In genomic region chr6:43907789-43908472, GRCh38 we compare ENCODE assay signal across 21 cellular contexts.
A peak's percentile ranks its signal among the peaks of the same experiment; 100 is the strongest.
DNase-seq lines count a peak whose midpoint lies in the region; ATAC-seq, FAIRE-seq and TF ChIP-seq lines count a peak whose summit lies in the region.
"Had no signal": no experiment of that assay in that cellular context is flagged by ENCODE, and none has a peak within 500 bp of the region (broad histone marks: within the 10 kb centered on the region; RNA-seq: fewer than 3 reads in every experiment).

No MANE protein-coding gene starts in this region.

- TF ChIP-seq CTCF in BE2C (IDR thresholded peaks at IDR 0.05; ENCODE audit: low read depth, low read length): no peak
- no peak for TF ChIP-seq CTCF in Panc1 (IDR thresholded peaks at IDR 0.05)
- no peak for TF ChIP-seq CTCF in heart left ventricle (IDR thresholded peaks at IDR 0.05)
- no peak for TF ChIP-seq CTCF in HepG2 (CRISPR knock-in tag; IDR thresholded peaks at IDR 0.05)
- TF ChIP-seq CTCF in mesothelial cell of epicardium (IDR thresholded peaks at IDR 0.05; ENCODE audit: unreplicated experiment): no peak

- peaks cover 6% of the 10 kb centered on the region for H3K4me1 Mint-ChIP-seq in mesothelial cell of epicardium
- H3K4me1 Mint-ChIP-seq: CD4-positive, alpha-beta memory T cell had no signal

- no peaks in the 10 kb centered on the region for H3K36me3 Mint-ChIP-seq in mesothelial cell of epicardium
- H3K36me3 Mint-ChIP-seq: CD4-positive, alpha-beta memory T cell had no signal

- H3K4me2 ChIP-seq in HepG2 (ENCODE audit: low read depth, low read length): no peak overlapping the region
- H3K4me2 ChIP-seq: BLaER1 treated with 17β-estradiol and CSF1 and Interleukin-3, amounts not matched to agents 10 nM and 100 nM had no signal

- TF ChIP-seq EP300 in HepG2 (IDR thresholded peaks at IDR 0.05; ENCODE audit: low read depth in 2 of 2, low read length in 2 of 2) (no peak), HepG2 (CRISPR knock-in tag; IDR thresholded peaks at IDR 0.05; ENCODE audit: borderline replicate concordance) (no peak)

- H3K4me1 ChIP-seq in BE2C (peaks cover 19% of the 10 kb centered on the region), Panc1 (ENCODE audit: control insufficient read depth, insufficient read depth, low read length) (peaks cover 11% of the 10 kb centered on the region), heart left ventricle (peaks cover 0 to 15% (median 0%) of the 10 kb centered on the region in 12 donors), HepG2 (ENCODE audit: insufficient read depth, low read length) (peaks cover 59% of the 10 kb centered on the region)

- TF ChIP-seq RAD21 in HepG2 (CRISPR knock-in tag; IDR thresholded peaks at IDR 0.05): no peak

- no peak for FAIRE-seq in HepG2 (lab: Jason Lieb, UNC)

- no peaks in the 10 kb centered on the region for H3K9me3 ChIP-seq in BE2C
- no peaks in the 10 kb centered on the region for H3K9me3 ChIP-seq in Panc1 (ENCODE audit: control insufficient read depth, insufficient read depth, low read depth, low read length)
- no peaks in the 10 kb centered on the region for H3K9me3 ChIP-seq in heart left ventricle
- no peaks in the 10 kb centered on the region for H3K9me3 ChIP-seq in HepG2 (ENCODE audit: low read length)
- H3K9me3 ChIP-seq: BLaER1 treated with 17β-estradiol and CSF1 and Interleukin-3, amounts not matched to agents 10 nM and 100 nM had no signal

- H3K4me3 Mint-ChIP-seq in mesothelial cell of epicardium: no peak overlapping the region
- H3K4me3 Mint-ChIP-seq: CD4-positive, alpha-beta memory T cell; HFFc6 had no signal

- intact Hi-C loops in Panc1 (cut with micrococcal nuclease; ENCODE audit: unreplicated experiment) (no loop called here), heart left ventricle (cut with DNase I) (loop anchor here in 1 of 10 donors (5.0 kb wide), 1 partner anchor 94 kb away; no protein-coding TSS in a partner anchor), HepG2 (cut with micrococcal nuclease; ENCODE audit: unreplicated experiment) (no loop called here)

- H2AFZ ChIP-seq in HepG2 (ENCODE audit: low read length): no peak overlapping the region

- TF ChIP-seq POLR2A in heart left ventricle (IDR thresholded peaks at IDR 0.05): no peak
- TF ChIP-seq POLR2A in HepG2 (IDR thresholded peaks at IDR 0.05; ENCODE audit: insufficient read depth in 1 of 2, low read depth in 2 of 2, low read length in 2 of 2): no peak

- H3K4me3 ChIP-seq in BE2C (ENCODE audit: low read depth, low read length) (no peak overlapping the region), Panc1 (ENCODE audit: low read depth in 2 of 2, low read length in 2 of 2) (no peak overlapping the region), heart left ventricle (no peak overlapping the region), HepG2 (replicated peaks in 1 of 3; ENCODE audit: insufficient read depth in 1 of 3, low read depth in 2 of 3, low read length in 3 of 3) (no peak overlapping the region)
- H3K4me3 ChIP-seq: BLaER1 treated with 17β-estradiol and CSF1 and Interleukin-3, amounts not matched to agents 10 nM and 100 nM had no signal

- H3K79me2 ChIP-seq in HepG2 (ENCODE audit: insufficient read depth, low read length): no peaks in the 10 kb centered on the region

- H3K9me3 Mint-ChIP-seq in mesothelial cell of epicardium: no peaks in the 10 kb centered on the region
- H3K9me3 Mint-ChIP-seq: CD4-positive, alpha-beta memory T cell; HFFc6 had no signal

- in situ Hi-C loops in Panc1 (cut with HindIII; ENCODE audit: low pct_unique_long_range_greater_than_20kb, low sequenced_read_pairs) (no loop called here), HepG2 (cut with HindIII; ENCODE audit: extremely low pct_ligation_motif_present, low pct_unique_long_range_greater_than_20kb) (no loop called here)

- POLR2A ChIA-PET in Panc1 (lab: Charles Lee): no interaction called here
- POLR2A ChIA-PET in HepG2 (lab: Yijun Ruan, JAX): interaction anchor here (1.2 kb wide), 1 partner anchor 9 kb away, joined by 4 read pairs; no protein-coding TSS in a partner anchor

- H4K20me1 ChIP-seq in HepG2 (ENCODE audit: insufficient read depth, low read length): no peaks in the 10 kb centered on the region
- H4K20me1 ChIP-seq: BLaER1 treated with 17β-estradiol and CSF1 and Interleukin-3, amounts not matched to agents 10 nM and 100 nM had no signal

- BruUV-seq in Panc1 (replicated peaks; lab: Mats Ljungman, UMichigan) (no TSS peak), HepG2 (replicated peaks; lab: Mats Ljungman, UMichigan) (no TSS peak)

- H3K27ac Mint-ChIP-seq in mesothelial cell of epicardium: no peak overlapping the region
- H3K27ac Mint-ChIP-seq: CD4-positive, alpha-beta memory T cell; HFFc6 had no signal

- H3K36me3 ChIP-seq in BE2C (no peaks in the 10 kb centered on the region), Panc1 (ENCODE audit: control insufficient read depth, insufficient read depth, low read length) (no peaks in the 10 kb centered on the region), heart left ventricle (no peaks in the 10 kb centered on the region), HepG2 (replicated peaks in 1 of 2; ENCODE audit: control insufficient read depth in 1 of 2, insufficient read depth in 2 of 2, low read length in 2 of 2) (no peaks in the 10 kb centered on the region)
- H3K36me3 ChIP-seq: BLaER1 treated with 17β-estradiol and CSF1 and Interleukin-3, amounts not matched to agents 10 nM and 100 nM had no signal

- ATAC-seq in Panc1 (no peak), heart left ventricle (peak; percentile 59 to 84 (median 74)), HepG2 (no peak)

- peak overlapping the region; percentile 52; the same call in 1 of the 2 replicates for H3K27ac ChIP-seq in Panc1 (ENCODE audit: low read length)
- H3K27ac ChIP-seq in heart left ventricle: peak overlapping the region in 2 of 12 donors; percentile 3 to 57
- no peak overlapping the region for H3K27ac ChIP-seq in HepG2 (ENCODE audit: extremely low read length, insufficient read depth, low read length)
- H3K27ac ChIP-seq: BLaER1 treated with 17β-estradiol and CSF1 and Interleukin-3, amounts not matched to agents 10 nM and 100 nM had no signal

- WGBS in heart left ventricle, 4 donors: 26 to 74% (median 54%) methylated on average over 2 to 4 of the region's 4 CpGs
- WGBS in HepG2 (ENCODE audit: low lambda C conversion rate): 67% methylated on average over 2 of the region's 4 CpGs

- CTCF ChIA-PET in Panc1 (lab: Charles Lee): interaction anchor here (0.6 kb wide), 1 partner anchor 206 kb away, joined by 5 read pairs; no protein-coding TSS in a partner anchor
- CTCF ChIA-PET in HepG2 (lab: Yijun Ruan, JAX; ENCODE audit: low intra/inter-chr PET ratio, low total read pairs): no interaction called here

- H3K27me3 ChIP-seq in BE2C (no peaks in the 10 kb centered on the region), Panc1 (ENCODE audit: control insufficient read depth, insufficient read depth, low read length) (no peaks in the 10 kb centered on the region), heart left ventricle (no peaks in the 10 kb centered on the region), HepG2 (ENCODE audit: control insufficient read depth in 1 of 2, insufficient read depth in 2 of 2, low read length in 2 of 2) (no peaks in the 10 kb centered on the region)
- H3K27me3 ChIP-seq: BLaER1 treated with 17β-estradiol and CSF1 and Interleukin-3, amounts not matched to agents 10 nM and 100 nM had no signal

- DNase-seq in BE2C (peak; percentile 39), Panc1 (ENCODE audit: low read depth, low spot score) (no peak), heart left ventricle (peak in 3 of 5 donors; percentile 36 to 77 (median 52)), HepG2 (ENCODE audit: low spot score) (no peak), NCI-H510A treated with DMSO at 0.1 percent for 48 hours (lab: John Stamatoyannopoulos, UW) (no peak), COR-L47 (lab: John Stamatoyannopoulos, UW) (no peak), mesothelial cell of epicardium (ENCODE audit: low spot score in 2 of 2, unreplicated experiment in 2 of 2) (no peak), SIG-M5 (lab: John Stamatoyannopoulos, UW) (no peak)
- DNase-seq: CD4-positive, alpha-beta memory T cell; EL; H7; HFFc6; KBM-7; MM.1S; NCI-H1092; NCI-H1436; NCI-H187 treated with DMSO at 0.1 percent for 48 hours; NCI-H2107; NK-92 treated with Interleukin-12 subunit alpha and Interleukin-12 subunit beta, amount 100 ng/mL, for 24 hours; SW 1271 had no signal

- H3K9ac ChIP-seq in HepG2 (ENCODE audit: insufficient read depth, low read depth, low read length): no peak overlapping the region
- H3K9ac ChIP-seq: BLaER1 treated with 17β-estradiol and CSF1 and Interleukin-3, amounts not matched to agents 10 nM and 100 nM had no signal

- H3K27me3 Mint-ChIP-seq in mesothelial cell of epicardium (ENCODE audit: low read depth): no peaks in the 10 kb centered on the region

TF ChIP-seq in HepG2, 621 proteins besides CTCF, POLR2A, EP300 and RAD21:
- TF ChIP-seq ZNF768 (CRISPR knock-in tag; IDR thresholded peaks at IDR 0.05) (peak; percentile 85), RAD51 (IDR thresholded peaks at IDR 0.05; ENCODE audit: borderline replicate concordance) (no peak), ZNF350 (CRISPR knock-in tag; IDR thresholded peaks at IDR 0.05; ENCODE audit: borderline replicate concordance, low read depth) (no peak), ZMYM3 (CRISPR knock-in tag; IDR thresholded peaks at IDR 0.05) (peak; percentile 37; the same call in 1 of the 2 replicates)
TF ChIP-seq in HepG2: peak in this region for 2.

Comparison
In these comparisons a context has a peak if more than half of its experiments do, and no peak if none do; other contexts are left out.
1. DNase-seq: peak in BE2C (single experiment) and heart left ventricle (3 of 5); none in Panc1 (single experiment), HepG2 (single experiment), NCI-H510A treated with DMSO at 0.1 percent for 48 hours (single experiment), COR-L47 (single experiment), mesothelial cell of epicardium (0 of 2) and SIG-M5 (single experiment).
2. ATAC-seq: peak in heart left ventricle (4 of 4); none in Panc1 (single experiment) and HepG2 (single experiment).